ENCODE assay signal across 32 cellular contexts in genomic region chr5:57036621-57037160, GRCh38.
A peak's percentile ranks its signal among the peaks of the same experiment; 100 is the strongest.
DNase-seq lines count a peak whose midpoint lies in the region; ATAC-seq, FAIRE-seq and TF ChIP-seq lines count a peak whose summit lies in the region.
"Had no signal": no experiment of that assay in that cellular context is flagged by ENCODE, and none has a peak within 500 bp of the region (broad histone marks: within the 10 kb centered on the region; RNA-seq: fewer than 3 reads in every experiment).

No MANE protein-coding gene starts in this region.

- CTCF ChIA-PET in H1 (lab: Charles Lee; ENCODE audit: partially characterized antibody): interaction anchor here (0.9 to 1.3 kb wide), 4 partner anchors 15 to 241 kb away, joined by 3 to 8 read pairs (median 4); no protein-coding TSS in a partner anchor

- TF ChIP-seq CTCF in H1 (IDR thresholded peaks at IDR 0.05; ENCODE audit: control extremely low read depth in 1 of 3, insufficient read depth in 1 of 3, low read depth in 1 of 3, low read length in 3 of 3) (no peak), natural killer cell (IDR thresholded peaks at IDR 0.05) (no peak)

- no peaks in the 10 kb centered on the region for H3K79me1 ChIP-seq in H1 (ENCODE audit: low read depth, low read length)

- 92% methylated on average over 4 of the region's 4 CpGs; no CpG with 5 or more reads in 1 of the 2 experiments for WGBS in H1 (ENCODE audit: extremely low coverage in 1 of 2, insufficient coverage in 1 of 2, insufficient read length in 1 of 2, insufficient replicate concordance in 2 of 2, low coverage in 1 of 2, low lambda C conversion rate in 2 of 2, missing lambda C conversion rate in 1 of 2), 2 experiments

- peaks cover 0 to 2% (median 0%) of the 10 kb centered on the region in 4 experiments; a peak in 1 of 7 replicates for H3K4me1 ChIP-seq in H1 (replicated peaks in 1 of 4; ENCODE audit: control insufficient read depth in 3 of 4, insufficient read depth in 4 of 4, low read length in 3 of 4)
- H3K4me1 ChIP-seq: left ventricle myocardium inferior, vagina had no signal

- no peak overlapping the region for H3K4me3 ChIP-seq in H1 (ENCODE audit: extremely low read depth in 1 of 4, insufficient read depth in 2 of 4, low read depth in 3 of 4, low read length in 4 of 4)
- H3K4me3 ChIP-seq: left ventricle myocardium inferior, Peyer's patch, skin epidermis, vagina had no signal

- no peak overlapping the region for H3K4me3 Mint-ChIP-seq in natural killer cell
- H3K4me3 Mint-ChIP-seq: activated CD4-positive, alpha-beta T cell treated with anti-CD3 and anti-CD28 coated beads, Interleukin-2, amount 10 ng/mL, durations not matched to agents 24 days and 14 days; activated T-cell treated with anti-CD3 and anti-CD28 coated beads, Interleukin-2, amount 50 U/mL, for 24 hours; CD4-positive, alpha-beta memory T cell; dendritic cell treated with granulocyte-macrophage colony-stimulating factor and Interleukin-4, amounts not matched to agents 40 ng/mL and 50 ng/mL, for 4 days; HFFc6; naive B cell; stimulated activated naive CD8-positive, alpha-beta T cell treated with anti-CD3 and anti-CD28 coated beads, Interleukin-15, amount 100 ng/mL, for 72 hours had no signal

- H3K27ac ChIP-seq in H1 (ENCODE audit: low read depth, low read length): no peak overlapping the region
- H3K27ac ChIP-seq: 22Rv1, left ventricle myocardium inferior, skin epidermis, vagina, VCaP had no signal

- H3K9ac ChIP-seq in H1 (replicated peaks in 1 of 4; ENCODE audit: extremely low read depth in 1 of 4, low read depth in 3 of 4, low read length in 3 of 4): no peak overlapping the region

- H4K91ac ChIP-seq in H1 (replicated peaks; ENCODE audit: insufficient read length, low read length): no peak overlapping the region

- no peak overlapping the region for H2BK12ac ChIP-seq in H1 (ENCODE audit: low read depth, low read length)

- H2AK5ac ChIP-seq in H1 (ENCODE audit: low read depth, low read length): no peak overlapping the region

- H3K27ac Mint-ChIP-seq in natural killer cell: no peak overlapping the region
- H3K27ac Mint-ChIP-seq: activated CD4-positive, alpha-beta T cell treated with anti-CD3 and anti-CD28 coated beads, Interleukin-2, amount 10 ng/mL, durations not matched to agents 24 days and 14 days; activated T-cell treated with anti-CD3 and anti-CD28 coated beads, Interleukin-2, amount 50 U/mL, for 24 hours; CD4-positive, alpha-beta memory T cell; dendritic cell treated with granulocyte-macrophage colony-stimulating factor and Interleukin-4, amounts not matched to agents 40 ng/mL and 50 ng/mL, for 4 days; HFFc6 had no signal

- no peak overlapping the region for H4K8ac ChIP-seq in H1 (ENCODE audit: extremely low read depth, insufficient read depth, low read length)

- no peak overlapping the region for H2BK5ac ChIP-seq in H1 (ENCODE audit: low read depth, low read length)

- TF ChIP-seq POLR2A in H1 (IDR thresholded peaks at IDR 0.05; ENCODE audit: control extremely low read depth in 1 of 2, low read depth in 2 of 2, low read length in 2 of 2): no peak

- DNase-seq in DMS 273 (lab: John Stamatoyannopoulos, UW; ENCODE audit: unreplicated experiment) (peak; percentile 14), DMS 273 treated with DMSO at 0.1 percent for 48 hours (lab: John Stamatoyannopoulos, UW) (no peak), NCI-H187 (lab: John Stamatoyannopoulos, UW) (peak; percentile 70), H1 (ENCODE audit: low read depth in 1 of 2, low spot score in 2 of 2) (no peak), renal cortical epithelial cell (ENCODE audit: low read depth) (peak; percentile 9), natural killer cell (no peak)
- DNase-seq in activated CD4-positive, CD25-positive, alpha-beta regulatory T cell (lab: John Stamatoyannopoulos, UW): no peak
- DNase-seq: activated CD4-positive, alpha-beta T cell treated with anti-CD3 and anti-CD28 coated beads, Interleukin-2, amount 10 ng/mL, durations not matched to agents 24 days and 14 days; activated gamma-delta T cell; activated T-cell treated with anti-CD3 and anti-CD28 coated beads, Interleukin-2, amount 50 U/mL, for 24 hours; CD4-positive, alpha-beta memory T cell; DMS153; GF-D8; HFFc6; left ventricle myocardium inferior; naive B cell; NCI-H1092; NCI-H1694 treated with DMSO at 0.1 percent for 48 hours; Peyer's patch; SIG-M5; stimulated activated CD4-positive, alpha-beta T cell treated with anti-CD3 and anti-CD28 coated beads, Interleukin-1b, Interleukin-23, amount 100 ng/mL, for 48 hours; stimulated activated CD8-positive, alpha-beta memory T cell treated with anti-CD3 and anti-CD28 coated beads, Interleukin-4, amount 100 ng/mL, for 48 hours; stimulated activated naive CD8-positive, alpha-beta T cell treated with anti-CD3 and anti-CD28 coated beads, Interleukin-15, amount 100 ng/mL, for 72 hours; T-helper 9 cell had no signal

- 0 out of 2 replicates have a peak overlapping the region, but pooled peaks have one; percentile 40 for H2BK15ac ChIP-seq in H1 (ENCODE audit: low read length)

- H4K20me1 ChIP-seq in H1 (replicated peaks in 1 of 2; ENCODE audit: control insufficient read depth in 1 of 2, insufficient read depth in 2 of 2, low read length in 2 of 2): no peaks in the 10 kb centered on the region

- no peak for TF ChIP-seq RAD21 in H1 (IDR thresholded peaks at IDR 0.05 in 1 of 2, conservative IDR thresholded peaks at IDR 0.05 in 1 of 2; ENCODE audit: low read depth in 2 of 2, low read length in 2 of 2)

- peaks cover 1 to 2% of the 10 kb centered on the region in 2 donors for H3K4me1 Mint-ChIP-seq in natural killer cell
- H3K4me1 Mint-ChIP-seq: activated CD4-positive, alpha-beta T cell treated with anti-CD3 and anti-CD28 coated beads, Interleukin-2, amount 10 ng/mL, durations not matched to agents 24 days and 14 days had no signal

- no peak for TF ChIP-seq EP300 in H1 (IDR thresholded peaks at IDR 0.05; ENCODE audit: borderline replicate concordance in 1 of 2, low read depth in 2 of 2, low read length in 2 of 2)

- H3K9me3 ChIP-seq in H1 (ENCODE audit: insufficient read depth in 2 of 2, low read depth in 1 of 2, low read length in 1 of 2): no peaks in the 10 kb centered on the region
- H3K9me3 ChIP-seq: left ventricle myocardium inferior, Peyer's patch, vagina had no signal

- H3K23me2 ChIP-seq in H1 (ENCODE audit: low read depth, low read length): no peaks in the 10 kb centered on the region

- no peak overlapping the region for H3K23ac ChIP-seq in H1 (ENCODE audit: insufficient read length)

- no peaks in the 10 kb centered on the region for H3K36me3 ChIP-seq in H1 (ENCODE audit: control insufficient read depth in 2 of 4, insufficient read depth in 4 of 4, low read length in 3 of 4)
- H3K36me3 ChIP-seq: left ventricle myocardium inferior, Peyer's patch, vagina had no signal

- no peak overlapping the region for H3K18ac ChIP-seq in H1 (ENCODE audit: extremely low read depth, low read length)

- no peaks in the 10 kb centered on the region for H3K36me3 Mint-ChIP-seq in natural killer cell
- H3K36me3 Mint-ChIP-seq: CD4-positive, alpha-beta memory T cell; naive B cell had no signal

- no peaks in the 10 kb centered on the region for H3K9me3 Mint-ChIP-seq in natural killer cell
- H3K9me3 Mint-ChIP-seq: activated CD4-positive, alpha-beta T cell treated with anti-CD3 and anti-CD28 coated beads, Interleukin-2, amount 10 ng/mL, durations not matched to agents 24 days and 14 days; activated T-cell treated with anti-CD3 and anti-CD28 coated beads, Interleukin-2, amount 50 U/mL, for 24 hours; CD4-positive, alpha-beta memory T cell; dendritic cell treated with granulocyte-macrophage colony-stimulating factor and Interleukin-4, amounts not matched to agents 40 ng/mL and 50 ng/mL, for 4 days; HFFc6; stimulated activated naive CD8-positive, alpha-beta T cell treated with anti-CD3 and anti-CD28 coated beads, Interleukin-15, amount 100 ng/mL, for 72 hours had no signal

- H2BK120ac ChIP-seq in H1 (replicated peaks; ENCODE audit: low read depth, low read length): no peak overlapping the region

- no peak overlapping the region for H3K4ac ChIP-seq in H1 (replicated peaks; ENCODE audit: insufficient read length, low read depth, low read length)

- ATAC-seq in HG03108 (IDR thresholded peaks at IDR 0.05; ENCODE audit: unreplicated experiment): no peak
- ATAC-seq in natural killer cell: no peak
- ATAC-seq: stimulated activated naive CD8-positive, alpha-beta T cell treated with anti-CD3 and anti-CD28 coated beads, Interleukin-15, amount 100 ng/mL, for 72 hours had no signal

- no peak overlapping the region for H3K14ac ChIP-seq in H1 (ENCODE audit: insufficient read length)

- POLR2A ChIA-PET in H1 (lab: Charles Lee; ENCODE audit: partially characterized antibody): no interaction called here

- H3K79me2 ChIP-seq in H1 (ENCODE audit: control insufficient read depth in 1 of 2, insufficient read depth in 2 of 2, low read length in 2 of 2): no peaks in the 10 kb centered on the region

- no peak for FAIRE-seq in H1 (lab: Jason Lieb, UNC)
- FAIRE-seq: astrocyte, endometrium had no signal

- H2AFZ ChIP-seq in H1 (ENCODE audit: low read length): no peak overlapping the region

- no peak overlapping the region for H2BK20ac ChIP-seq in H1 (ENCODE audit: low read length)

- H4K5ac ChIP-seq in H1 (ENCODE audit: insufficient read length, low read depth, low read length): no peak overlapping the region

- no peak overlapping the region for H3K4me2 ChIP-seq in H1 (ENCODE audit: insufficient read depth in 1 of 2, low read depth in 2 of 2, low read length in 2 of 2)

- intact Hi-C loops in natural killer cell (cut with micrococcal nuclease): no loop called here

- no peak overlapping the region for H3K56ac ChIP-seq in H1 (replicated peaks; ENCODE audit: insufficient read length, low read depth, low read length)

- no peaks in the 10 kb centered on the region for H3K27me3 ChIP-seq in H1 (replicated peaks in 1 of 4; ENCODE audit: control insufficient read depth in 3 of 4, extremely low read depth in 1 of 4, insufficient read depth in 3 of 4, low read length in 3 of 4)
- H3K27me3 ChIP-seq: Peyer's patch, vagina had no signal

- peaks cover 11 to 23% of the 10 kb centered on the region in 2 donors for H3K27me3 Mint-ChIP-seq in natural killer cell (ENCODE audit: low read depth in 2 of 2)
- H3K27me3 Mint-ChIP-seq: activated T-cell treated with anti-CD3 and anti-CD28 coated beads, Interleukin-2, amount 50 U/mL, for 24 hours; CD4-positive, alpha-beta memory T cell; naive B cell had no signal

TF ChIP-seq in H1, 55 proteins besides CTCF, POLR2A, EP300 and RAD21 (continues in another document):
- TF ChIP-seq RNF2 (IDR thresholded peaks at IDR 0.05; ENCODE audit: borderline replicate concordance, low read depth, low read length, missing control alignments, poor library complexity, severe bottlenecking) (no peak), TBP (IDR thresholded peaks at IDR 0.05; ENCODE audit: low read depth, low read length) (no peak), CBX5 (IDR thresholded peaks at IDR 0.05; ENCODE audit: low read depth, low read length) (no peak), POU5F1 (IDR thresholded peaks at IDR 0.05; ENCODE audit: low read depth, low read length) (no peak), RFX5 (IDR thresholded peaks at IDR 0.05; ENCODE audit: borderline replicate concordance, low read depth, low read length) (no peak), SP2 (IDR thresholded peaks at IDR 0.05; ENCODE audit: low read length) (no peak)

Comparison
In these comparisons a context has a peak if more than half of its experiments do, and no peak if none do; other contexts are left out.
1. DNase-seq: peak in DMS 273 (single experiment), NCI-H187 (2 of 2) and renal cortical epithelial cell (single experiment); none in DMS 273 treated with DMSO at 0.1 percent for 48 hours (single experiment), H1 (0 of 2), activated CD4-positive, CD25-positive, alpha-beta regulatory T cell (0 of 4) and natural killer cell (single experiment).